In the genomic region with DNA sequence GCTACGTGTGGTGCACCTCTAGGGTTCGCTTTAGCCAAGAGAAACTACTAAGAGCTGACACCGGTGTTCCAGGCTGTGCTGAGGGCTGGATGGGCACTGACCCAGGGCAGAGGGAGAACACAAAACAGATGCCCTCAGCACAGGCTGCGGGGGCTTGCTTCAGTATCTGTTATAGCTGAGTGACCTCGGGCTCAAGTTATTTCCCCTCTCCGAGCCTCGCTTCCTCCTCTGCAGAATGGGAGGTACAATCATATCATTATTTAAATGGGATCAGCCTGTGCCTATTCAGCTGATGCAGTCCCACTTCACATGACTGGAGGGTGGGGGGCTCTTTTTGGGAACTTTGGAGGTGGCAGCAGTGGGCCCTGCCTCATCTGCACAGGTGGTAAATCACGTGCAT, we compare ENCODE assay signal across 22 cellular contexts.
"Had no signal": no experiment of that assay in that cellular context is flagged by ENCODE, and none has a peak within 500 bp of the region (broad histone marks: within the 10 kb centered on the region; RNA-seq: fewer than 3 reads in every experiment).

No MANE protein-coding gene starts in this region.

- H3K27ac ChIP-seq: brain microvascular endothelial cell, cardiac muscle cell had no signal

- H3K27me3 Mint-ChIP-seq: activated CD8-positive, alpha-beta T cell treated with anti-CD3 and anti-CD28 coated beads for 36 hours; activated naive CD4-positive, alpha-beta T cell treated with anti-CD3 and anti-CD28 coated beads, Interleukin-2, amount 10 ng/mL, durations not matched to agents 7 days and 5 days; activated naive CD8-positive, alpha-beta T cell treated with anti-CD3 and anti-CD28 coated beads for 36 hours had no signal

- H3K36me3 ChIP-seq: brain microvascular endothelial cell, cardiac muscle cell had no signal

- H3K4me3 Mint-ChIP-seq: activated CD8-positive, alpha-beta T cell treated with anti-CD3 and anti-CD28 coated beads for 36 hours; activated naive CD4-positive, alpha-beta T cell treated with anti-CD3 and anti-CD28 coated beads, Interleukin-2, amount 10 ng/mL, durations not matched to agents 7 days and 5 days; activated naive CD8-positive, alpha-beta T cell treated with anti-CD3 and anti-CD28 coated beads for 36 hours; activated T-cell treated with anti-CD3 and anti-CD28 coated beads, Interleukin-2, amount 50 U/mL, for 72 hours; T-cell had no signal

- H3K9me3 Mint-ChIP-seq: activated CD8-positive, alpha-beta T cell treated with anti-CD3 and anti-CD28 coated beads for 36 hours; activated naive CD4-positive, alpha-beta T cell treated with anti-CD3 and anti-CD28 coated beads, Interleukin-2, amount 10 ng/mL, durations not matched to agents 7 days and 5 days; activated naive CD8-positive, alpha-beta T cell treated with anti-CD3 and anti-CD28 coated beads for 36 hours; activated T-helper 2 cell treated with anti-CD3 and anti-CD28 coated beads, Interferon-gamma antibody, Interleukin-2, Interleukin-4, amounts not matched to agents 10 μg/mL and 5 μg/mL and 100 μg/mL, durations not matched to agents 14 hours and 24 hours and 36 hours had no signal

- H3K4me3 ChIP-seq: cardiac muscle cell, K562, SK-N-MC had no signal

- H3K36me3 Mint-ChIP-seq: activated naive CD4-positive, alpha-beta T cell treated with anti-CD3 and anti-CD28 coated beads, Interleukin-2, amount 10 ng/mL, durations not matched to agents 7 days and 5 days; activated naive CD8-positive, alpha-beta T cell treated with anti-CD3 and anti-CD28 coated beads for 36 hours; T-cell had no signal

- H3K27me3 ChIP-seq: brain microvascular endothelial cell, cardiac muscle cell had no signal

- DNase-seq: activated CD4-positive, alpha-beta T cell treated with anti-CD3 and anti-CD28 coated beads for 4 hours; activated CD8-positive, alpha-beta memory T cell treated with anti-CD3 and anti-CD28 coated beads, Interleukin-2, amount 50 U/mL, for 4 hours; activated CD8-positive, alpha-beta T cell treated with anti-CD3 and anti-CD28 coated beads for 36 hours; activated gamma-delta T cell treated with Interleukin-2 at 50 U/mL for 16 hours; activated naive CD4-positive, alpha-beta T cell treated with anti-CD3 and anti-CD28 coated beads, Interleukin-2, amount 10 ng/mL, durations not matched to agents 7 days and 5 days; activated naive CD8-positive, alpha-beta T cell treated with anti-CD3 and anti-CD28 coated beads for 36 hours; activated T-cell treated with anti-CD3 and anti-CD28 coated beads, Interleukin-2, amount 50 U/mL, for 72 hours; brain microvascular endothelial cell; NCI-H1092 treated with DMSO at 0.1 percent for 48 hours; NCI-H1417 treated with DMSO at 0.1 percent for 48 hours; NCI-H1694; NCI-H2029 treated with DMSO at 0.1 percent for 48 hours; NCI-H524; PC-3; SIG-M5; T-cell; T-helper 2 cell; T1000 had no signal

- H3K4me1 Mint-ChIP-seq: activated naive CD4-positive, alpha-beta T cell treated with anti-CD3 and anti-CD28 coated beads, Interleukin-2, amount 10 ng/mL, durations not matched to agents 7 days and 5 days; activated naive CD8-positive, alpha-beta T cell treated with anti-CD3 and anti-CD28 coated beads for 36 hours; T-cell had no signal

- H3K27ac Mint-ChIP-seq: activated CD8-positive, alpha-beta T cell treated with anti-CD3 and anti-CD28 coated beads for 36 hours; activated naive CD4-positive, alpha-beta T cell treated with anti-CD3 and anti-CD28 coated beads, Interleukin-2, amount 10 ng/mL, durations not matched to agents 7 days and 5 days; activated naive CD8-positive, alpha-beta T cell treated with anti-CD3 and anti-CD28 coated beads for 36 hours; activated T-cell treated with anti-CD3 and anti-CD28 coated beads, Interleukin-2, amount 50 U/mL, for 72 hours; activated T-helper 2 cell treated with anti-CD3 and anti-CD28 coated beads, Interferon-gamma antibody, Interleukin-2, Interleukin-4, amounts not matched to agents 10 μg/mL and 5 μg/mL and 100 μg/mL, durations not matched to agents 14 hours and 24 hours and 36 hours; T-cell had no signal

- ATAC-seq: activated CD8-positive, alpha-beta T cell treated with anti-CD3 and anti-CD28 coated beads for 36 hours; activated T-cell treated with anti-CD3 and anti-CD28 coated beads, Interleukin-2, amount 50 U/mL, for 72 hours; K562; PC-3; T-cell had no signal
